ENCODE assay signal across 1 cellular context in genomic region chr10:43627942-43628341, GRCh38.
TF ChIP-seq lines count a peak whose summit lies in the region.

No MANE protein-coding gene starts in this region.

TF ChIP-seq in K562, 482 proteins besides CTCF, POLR2A, EP300 and RAD21 (continued from another document):
- TF ChIP-seq HMGXB4 (CRISPR knock-in tag; IDR thresholded peaks at IDR 0.05) (no peak), SIX5 (IDR thresholded peaks at IDR 0.05; ENCODE audit: borderline replicate concordance in 1 of 2, insufficient read depth in 1 of 2, low read depth in 1 of 2, low read length in 2 of 2) (no peak), CBFA2T3 (IDR thresholded peaks at IDR 0.05) (peak; percentile 77), ZNF23 (CRISPR knock-in tag; IDR thresholded peaks at IDR 0.05) (no peak), HNRNPH1 (optimal IDR thresholded peaks at IDR 0.05; ENCODE audit: low read depth, low read length) (no peak), PML (IDR thresholded peaks at IDR 0.05; ENCODE audit: low read length) (no peak), SRSF7 (optimal IDR thresholded peaks at IDR 0.05; ENCODE audit: low read depth, low read length) (no peak), RNF2 (IDR thresholded peaks at IDR 0.05) (no peak), TRIM24 (IDR thresholded peaks at IDR 0.05) (peak; percentile 52 to 75; a peak in 3 of 4 replicates), SRSF3 (IDR thresholded peaks at IDR 0.05; ENCODE audit: insufficient read depth, low read length) (no peak), SMARCA4 (IDR thresholded peaks at IDR 0.05) (peak; percentile 83), SFPQ (IDR thresholded peaks at IDR 0.05; ENCODE audit: low read depth, low read length) (no peak), CTBP1 (IDR thresholded peaks at IDR 0.05; ENCODE audit: borderline replicate concordance) (peak; percentile 76), SMARCE1 (IDR thresholded peaks at IDR 0.05) (peak; percentile 65), MAFF (IDR thresholded peaks at IDR 0.05; ENCODE audit: low read length) (peak; percentile 93), EZH2 (IDR thresholded peaks at IDR 0.05; ENCODE audit: borderline replicate concordance, low read depth, low read length) (no peak), MAFG (tag; conservative IDR thresholded peaks at IDR 0.05) (peak; percentile 99), NFIC (IDR thresholded peaks at IDR 0.05) (no peak), AFF4 (CRISPR knock-in tag; IDR thresholded peaks at IDR 0.05) (no peak), CREB3 (tag; conservative IDR thresholded peaks at IDR 0.05; ENCODE audit: low read depth) (no peak), ZFX (CRISPR knock-in tag; IDR thresholded peaks at IDR 0.05) (no peak), ZNF561 (CRISPR knock-in tag; conservative IDR thresholded peaks at IDR 0.05) (no peak), E2F6 (IDR thresholded peaks at IDR 0.05; ENCODE audit: borderline replicate concordance in 1 of 2, extremely low read depth in 1 of 2, insufficient read depth in 1 of 2, insufficient read length in 1 of 2, low read depth in 1 of 2, low read length in 1 of 2, poor library complexity in 1 of 2, severe bottlenecking in 1 of 2) (no peak), SPI1 (IDR thresholded peaks at IDR 0.05; ENCODE audit: borderline replicate concordance, low read depth, low read length) (peak; percentile 66; the same call in 1 of the 2 replicates), ZNF695 (CRISPR knock-in tag; IDR thresholded peaks at IDR 0.05) (no peak), BDP1 (IDR thresholded peaks at IDR 0.05; ENCODE audit: insufficient read depth, insufficient read length) (no peak), ZNF830 (CRISPR knock-in tag; IDR thresholded peaks at IDR 0.05) (no peak), TARDBP (IDR thresholded peaks at IDR 0.05) (no peak), PBX2 (CRISPR knock-in tag; IDR thresholded peaks at IDR 0.05; ENCODE audit: low read depth) (no peak), PBX2 (tag; conservative IDR thresholded peaks at IDR 0.05; ENCODE audit: low read depth) (peak; percentile 70), ZNF75A (CRISPR knock-in tag; IDR thresholded peaks at IDR 0.05) (no peak), MTA2 (IDR thresholded peaks at IDR 0.05; ENCODE audit: low read depth) (peak; percentile 37), SNIP1 (IDR thresholded peaks at IDR 0.05; ENCODE audit: low read depth) (no peak), ATF3 (IDR thresholded peaks at IDR 0.05) (peak; percentile 81), ATF3 (CRISPR knock-in tag; conservative IDR thresholded peaks at IDR 0.05) (no peak), NFE2 (IDR thresholded peaks at IDR 0.05; ENCODE audit: low read depth) (peak; percentile 84), MTF1 (CRISPR knock-in tag; IDR thresholded peaks at IDR 0.05; ENCODE audit: borderline replicate concordance) (no peak), RREB1 (CRISPR knock-in tag; IDR thresholded peaks at IDR 0.05) (no peak), FUS (optimal IDR thresholded peaks at IDR 0.05; ENCODE audit: low read depth, low read length) (no peak), STAT5B (CRISPR knock-in tag; IDR thresholded peaks at IDR 0.05) (no peak), ZNF76 (CRISPR knock-in tag; IDR thresholded peaks at IDR 0.05; ENCODE audit: borderline replicate concordance) (no peak), NCOR1 (IDR thresholded peaks at IDR 0.05) (peak; percentile 36), RCOR1 (IDR thresholded peaks at IDR 0.05; ENCODE audit: borderline replicate concordance in 1 of 2, low read depth in 2 of 2, low read length in 2 of 2) (peak in 1 of 2 experiments; percentile 53; a peak in 1 of 4 replicates), FIP1L1 (IDR thresholded peaks at IDR 0.05; ENCODE audit: low read depth, low read length, poor library complexity, severe bottlenecking) (no peak), ZKSCAN3 (CRISPR knock-in tag; IDR thresholded peaks at IDR 0.05) (no peak), RAD51 (IDR thresholded peaks at IDR 0.05; ENCODE audit: borderline replicate concordance, low read depth) (no peak), GABPA (tag; conservative IDR thresholded peaks at IDR 0.05; ENCODE audit: low read depth) (no peak), XRCC3 (IDR thresholded peaks at IDR 0.05) (no peak), ZNF316 (IDR thresholded peaks at IDR 0.05) (peak; percentile 96), JUN (IDR thresholded peaks at IDR 0.05; ENCODE audit: borderline replicate concordance, low read depth, low read length) (0 out of 2 replicates have a peak, but pooled peaks have one; percentile 28), JUN (CRISPR knock-in tag; IDR thresholded peaks at IDR 0.05; ENCODE audit: borderline replicate concordance) (no peak)
